22 cellular contexts compared by ENCODE assay signal in genomic region chr16:1279081-1279944, GRCh38. TPM values are rescaled to one million over a fixed set of nuclear protein-coding genes. Genes with fewer than 3 reads are reported as not detected.
A peak's percentile ranks its signal among the peaks of the same experiment; 100 is the strongest.
DNase-seq lines count a peak whose midpoint lies in the region; ATAC-seq and TF ChIP-seq lines count a peak whose summit lies in the region.
"Had no signal": no experiment of that assay in that cellular context is flagged by ENCODE, and none has a peak within 500 bp of the region (broad histone marks: within the 10 kb centered on the region; RNA-seq: fewer than 3 reads in every experiment).

No MANE protein-coding gene starts in this region.

- H3K27ac ChIP-seq in Panc1 (ENCODE audit: low read length) (0 out of 2 replicates have a peak overlapping the region, but pooled peaks have one; percentile 4), mesendoderm (ENCODE audit: low read depth, low read length) (no peak overlapping the region), SJCRH30 (no peak overlapping the region)

- H2BK15ac ChIP-seq in mesendoderm (replicated peaks; ENCODE audit: low read depth) = no peak overlapping the region

- no peak overlapping the region for H3K4ac ChIP-seq in mesendoderm (ENCODE audit: low read depth, low read length)

- in situ Hi-C loops in Panc1 (cut with HindIII; ENCODE audit: low pct_unique_long_range_greater_than_20kb, low sequenced_read_pairs) = no loop called here

- no CpG with 5 or more reads among the region's 30 CpGs for WGBS in mesendoderm (ENCODE audit: extremely low coverage, insufficient coverage, low lambda C conversion rate)

- BruUV-seq in Panc1 (replicated peaks; lab: Mats Ljungman, UMichigan) = no TSS peak
- BruUV-seq in MCF 10A (replicated peaks; lab: Mats Ljungman, UMichigan) = no TSS peak

- H3K27me3 ChIP-seq in H7 (ENCODE audit: control insufficient read depth, insufficient read depth, low read length) (no peaks in the 10 kb centered on the region), Panc1 (ENCODE audit: control insufficient read depth, insufficient read depth, low read length) (no peaks in the 10 kb centered on the region), mesendoderm (ENCODE audit: insufficient read depth, low read length, poor library complexity) (no peaks in the 10 kb centered on the region), SJCRH30 (peaks cover 77% of the 10 kb centered on the region)

- intact Hi-C loops in Panc1 (cut with micrococcal nuclease; ENCODE audit: unreplicated experiment) = no loop called here
- intact Hi-C loops in MCF 10A (cut with micrococcal nuclease) = no loop called here

- POLR2A ChIA-PET in Panc1 (lab: Charles Lee) = no interaction called here
- POLR2A ChIA-PET in MCF 10A (lab: Yijun Ruan, JAX) = no interaction called here

- H2AK5ac ChIP-seq in mesendoderm (ENCODE audit: low read length) = no peak overlapping the region

- DNase-seq in H7 = peak; percentile 58
- DNase-seq in Panc1 (ENCODE audit: low read depth, low spot score) = no peak
- no peak for DNase-seq in mesendoderm
- no peak for DNase-seq in KG1 (lab: John Stamatoyannopoulos, UW)
- DNase-seq in MCF 10A (ENCODE audit: unreplicated experiment) = no peak
- DNase-seq in SJCRH30 = no peak
- DNase-seq in COR-L47 (lab: John Stamatoyannopoulos, UW) = no peak
- DNase-seq: ACHN; CD8-positive, alpha-beta T cell; DMS 273 treated with DMSO at 0.1 percent for 48 hours; DMS53; DND-41; EL; HFFc6; IMR-90 had no signal

- CTCF ChIA-PET in Panc1 (lab: Charles Lee) = interaction anchor here (0.6 kb wide), 1 partner anchor 42 kb away, joined by 9 read pairs; no protein-coding TSS in a partner anchor
- CTCF ChIA-PET in MCF 10A (lab: Yijun Ruan, JAX) = interaction anchor here (0.7 kb wide), 1 partner anchor 958 kb away, joined by 3 read pairs; no protein-coding TSS in a partner anchor

- H3K4me3 ChIP-seq in H7 (ENCODE audit: insufficient read depth, low read depth, low read length) (no peak overlapping the region), Panc1 (ENCODE audit: low read depth in 2 of 2, low read length in 2 of 2) (no peak overlapping the region), mesendoderm (ENCODE audit: low read length) (no peak overlapping the region), SJCRH30 (no peak overlapping the region)
- H3K4me3 ChIP-seq: GM12878, K562 had no signal

- H2BK5ac ChIP-seq in mesendoderm (ENCODE audit: low read length) = no peak overlapping the region

- H3K36me3 ChIP-seq in H7 (replicated peaks; ENCODE audit: control insufficient read depth, insufficient read depth, low read length) = no peaks in the 10 kb centered on the region
- no peaks in the 10 kb centered on the region for H3K36me3 ChIP-seq in Panc1 (ENCODE audit: control insufficient read depth, insufficient read depth, low read length)
- H3K36me3 ChIP-seq in mesendoderm (ENCODE audit: control insufficient read depth, insufficient read depth, low read length) = no peaks in the 10 kb centered on the region
- H3K36me3 ChIP-seq in SJCRH30 = no peaks in the 10 kb centered on the region
- H3K36me3 ChIP-seq: BE2C had no signal

- H3K27me3 Mint-ChIP-seq in stimulated activated memory B cell treated with anti-CD40 and anti-IgM and Interleukin-4, amounts not matched to agents 10 μg/mL and 1 μg/mL and 100 μg/mL, for 72 hours = peaks cover 63% of the 10 kb centered on the region
- peaks cover 29% of the 10 kb centered on the region for H3K27me3 Mint-ChIP-seq in MCF 10A (ENCODE audit: insufficient read depth, unreplicated experiment)

- H3K9me3 ChIP-seq in Panc1 (ENCODE audit: control insufficient read depth, insufficient read depth, low read depth, low read length) = no peaks in the 10 kb centered on the region
- no peaks in the 10 kb centered on the region for H3K9me3 ChIP-seq in SJCRH30 (replicated peaks)
- H3K9me3 ChIP-seq: BE2C had no signal

- H3K9ac ChIP-seq in mesendoderm (ENCODE audit: low read length) = no peak overlapping the region

- H3K4me1 ChIP-seq in Panc1 (ENCODE audit: control insufficient read depth, insufficient read depth, low read length) = peaks cover 9% of the 10 kb centered on the region
- peaks cover 3% of the 10 kb centered on the region for H3K4me1 ChIP-seq in mesendoderm (ENCODE audit: control insufficient read depth, low read depth, low read length)
- peaks cover 35% of the 10 kb centered on the region for H3K4me1 ChIP-seq in SJCRH30
- H3K4me1 ChIP-seq: BE2C had no signal

- peaks cover 8% of the 10 kb centered on the region for H3K4me1 Mint-ChIP-seq in stimulated activated memory B cell treated with anti-CD40 and anti-IgM and Interleukin-4, amounts not matched to agents 10 μg/mL and 1 μg/mL and 100 μg/mL, for 72 hours
- H3K4me1 Mint-ChIP-seq in MCF 10A (ENCODE audit: insufficient read depth, unreplicated experiment) = no peaks in the 10 kb centered on the region

- no peak overlapping the region for H4K5ac ChIP-seq in mesendoderm (ENCODE audit: low read length)

- H3K23ac ChIP-seq in mesendoderm (ENCODE audit: low read length) = no peak overlapping the region

- no peak overlapping the region for H4K8ac ChIP-seq in mesendoderm (ENCODE audit: low read depth, low read length)

- no peaks in the 10 kb centered on the region for H3K36me3 Mint-ChIP-seq in stimulated activated memory B cell treated with anti-CD40 and anti-IgM and Interleukin-4, amounts not matched to agents 10 μg/mL and 1 μg/mL and 100 μg/mL, for 72 hours
- no peaks in the 10 kb centered on the region for H3K36me3 Mint-ChIP-seq in MCF 10A (ENCODE audit: insufficient read depth, unreplicated experiment)
- H3K36me3 Mint-ChIP-seq: CD14-positive monocyte; CD8-positive, alpha-beta T cell had no signal

- no peaks in the 10 kb centered on the region for H3K9me3 Mint-ChIP-seq in stimulated activated memory B cell treated with anti-CD40 and anti-IgM and Interleukin-4, amounts not matched to agents 10 μg/mL and 1 μg/mL and 100 μg/mL, for 72 hours
- no peaks in the 10 kb centered on the region for H3K9me3 Mint-ChIP-seq in MCF 10A (ENCODE audit: unreplicated experiment)
- H3K9me3 Mint-ChIP-seq: CD8-positive, alpha-beta T cell; HFFc6 had no signal

- ATAC-seq in Panc1 = no peak
- ATAC-seq in stimulated activated memory B cell treated with anti-CD40 and anti-IgM and Interleukin-4, amounts not matched to agents 10 μg/mL and 1 μg/mL and 100 μg/mL, for 72 hours = no peak
- ATAC-seq: CD8-positive, alpha-beta T cell had no signal

- peak overlapping the region; percentile 15 for H3K56ac ChIP-seq in mesendoderm (ENCODE audit: low read length)

- no peak overlapping the region for H3K4me3 Mint-ChIP-seq in stimulated activated memory B cell treated with anti-CD40 and anti-IgM and Interleukin-4, amounts not matched to agents 10 μg/mL and 1 μg/mL and 100 μg/mL, for 72 hours
- no peak overlapping the region for H3K4me3 Mint-ChIP-seq in MCF 10A (ENCODE audit: unreplicated experiment)
- H3K4me3 Mint-ChIP-seq: CD14-positive monocyte; CD8-positive, alpha-beta T cell; HFFc6 had no signal

- H3K79me1 ChIP-seq in mesendoderm (ENCODE audit: low read length) = no peaks in the 10 kb centered on the region

- peak overlapping the region; percentile 63 for H3K27ac Mint-ChIP-seq in stimulated activated memory B cell treated with anti-CD40 and anti-IgM and Interleukin-4, amounts not matched to agents 10 μg/mL and 1 μg/mL and 100 μg/mL, for 72 hours
- no peak overlapping the region for H3K27ac Mint-ChIP-seq in MCF 10A (ENCODE audit: low read depth, unreplicated experiment)
- H3K27ac Mint-ChIP-seq: CD14-positive monocyte; CD8-positive, alpha-beta T cell; HFFc6 had no signal

- no peak overlapping the region for H3K18ac ChIP-seq in mesendoderm (ENCODE audit: low read length)

- TF ChIP-seq CTCF in Panc1 (IDR thresholded peaks at IDR 0.05) = no peak
- TF ChIP-seq CTCF in MCF 10A (IDR thresholded peaks at IDR 0.05; ENCODE audit: unreplicated experiment) = no peak

- no peak overlapping the region for H2BK120ac ChIP-seq in mesendoderm (ENCODE audit: low read depth, low read length)

- no peaks in the 10 kb centered on the region for H3K79me2 ChIP-seq in mesendoderm (ENCODE audit: control insufficient read depth, insufficient read depth, low read length)

- no peak overlapping the region for H3K4me2 ChIP-seq in mesendoderm (ENCODE audit: low read length)

RNA-seq across cellular contexts. Expression of gene TPSD1, which starts 23.4 kb away (rescaled TPM):
- total RNA-seq in H7 (2014; rRNA removed; shearing (Covaris generic)) = not detected in 2 replicates
- total RNA-seq in Panc1 (2021; ENCODE audit: unreplicated experiment) (0.26 TPM), MCF 10A (2022) (not detected in 2 replicates)
- polyA plus RNA-seq in Panc1 (2012; ENCODE audit: insufficient read length) = 0.21 TPM
- not detected for polyA plus RNA-seq in mesendoderm (2013, experiment 1 of 2)
- polyA plus RNA-seq in mesendoderm (2013, experiment 2 of 2) = not detected
- total RNA-seq in SJCRH30 (2014; rRNA removed; shearing (Covaris generic)) = not detected in 2 replicates
- total RNA-seq: CD8-positive, alpha-beta T cell; G401; GM12878; H4; HFFc6; IMR-90; K562 had no signal
- polyA plus RNA-seq: CD14-positive monocyte, GM12878, IMR-90, K562 had no signal

RNA-seq across cellular contexts. Expression of gene UBE2I, which starts 30.1 kb away (rescaled TPM):
- 79.9 and 80.2 TPM in 2 replicates for total RNA-seq in H7 (2014; rRNA removed; shearing (Covaris generic))
- total RNA-seq in Panc1 (2021; ENCODE audit: unreplicated experiment) = 198 TPM
- 166 TPM for polyA plus RNA-seq in Panc1 (2012; ENCODE audit: insufficient read length)
- 247 TPM for polyA plus RNA-seq in mesendoderm (2013, experiment 1 of 2)
- 242 TPM for polyA plus RNA-seq in mesendoderm (2013, experiment 2 of 2)
- 163 and 172 TPM in 2 replicates for total RNA-seq in MCF 10A (2022)
- total RNA-seq in SJCRH30 (2014; rRNA removed; shearing (Covaris generic)) = 163 and 181 TPM in 2 replicates

RNA-seq across cellular contexts. Expression of gene TPSAB1, which starts 38.8 kb away (rescaled TPM):
- not detected in 2 replicates for total RNA-seq in H7 (2014; rRNA removed; shearing (Covaris generic))
- not detected for total RNA-seq in Panc1 (2021; ENCODE audit: unreplicated experiment)
- not detected for polyA plus RNA-seq in Panc1 (2012; ENCODE audit: insufficient read length)
- not detected for polyA plus RNA-seq in mesendoderm (2013, experiment 1 of 2)
- polyA plus RNA-seq in mesendoderm (2013, experiment 2 of 2) = not detected
- not detected in 2 replicates for total RNA-seq in MCF 10A (2022)
- not detected in 2 replicates for total RNA-seq in SJCRH30 (2014; rRNA removed; shearing (Covaris generic))
- total RNA-seq: CD8-positive, alpha-beta T cell; G401; GM12878; H4; HFFc6; IMR-90; K562 had no signal
- polyA plus RNA-seq: CD14-positive monocyte, IMR-90, K562 had no signal

RNA-seq across cellular contexts. Expression of gene TPSB2, which starts 49.3 kb away (rescaled TPM):
- total RNA-seq in H7 (2014; rRNA removed; shearing (Covaris generic)) = not detected in 2 replicates
- total RNA-seq in Panc1 (2021; ENCODE audit: unreplicated experiment) = 0.57 TPM
- polyA plus RNA-seq in Panc1 (2012; ENCODE audit: insufficient read length) = 0.39 TPM
- polyA plus RNA-seq in mesendoderm (2013, experiment 1 of 2) = not detected
- not detected for polyA plus RNA-seq in mesendoderm (2013, experiment 2 of 2)
- total RNA-seq in MCF 10A (2022) = not detected in 2 replicates
- not detected in 2 replicates for total RNA-seq in SJCRH30 (2014; rRNA removed; shearing (Covaris generic))
- total RNA-seq: CD8-positive, alpha-beta T cell; G401; GM12878; HFFc6; IMR-90 had no signal
- polyA plus RNA-seq: CD14-positive monocyte, GM12878, IMR-90, K562 had no signal

RNA-seq across cellular contexts. Expression of gene BAIAP3, which starts 54.1 kb away (rescaled TPM):
- total RNA-seq in H7 (2014; rRNA removed; shearing (Covaris generic)) = 2.6 and 5.7 TPM in 2 replicates
- 9.4 TPM for total RNA-seq in Panc1 (2021; ENCODE audit: unreplicated experiment)
- polyA plus RNA-seq in Panc1 (2012; ENCODE audit: insufficient read length) = 8.2 TPM
- 1.7 TPM for polyA plus RNA-seq in mesendoderm (2013, experiment 1 of 2)
- polyA plus RNA-seq in mesendoderm (2013, experiment 2 of 2) = 1.3 TPM
- total RNA-seq in MCF 10A (2022) = 0.49 and 0.75 TPM in 2 replicates
- total RNA-seq in SJCRH30 (2014; rRNA removed; shearing (Covaris generic)) = 0.13 and 0.34 TPM in 2 replicates
- polyA plus RNA-seq: CD14-positive monocyte had no signal
